8 cellular contexts compared by ENCODE assay signal in genomic region chr7:131106681-131107342, GRCh38.
A peak's percentile ranks its signal among the peaks of the same experiment; 100 is the strongest.
DNase-seq lines count a peak whose midpoint lies in the region; ATAC-seq and TF ChIP-seq lines count a peak whose summit lies in the region.

No MANE protein-coding gene starts in this region.

- H3K27me3 ChIP-seq in neuronal stem cell (ENCODE audit: control insufficient read depth in 3 of 3, insufficient read depth in 3 of 3, low read depth in 1 of 3, low read length in 3 of 3) (peaks cover 0 to 32% (median 24%) of the 10 kb centered on the region in 3 experiments), aorta (ENCODE audit: control insufficient read depth in 1 of 2, insufficient read depth in 2 of 2, low read length in 1 of 2) (no peaks in the 10 kb centered on the region)

- intact Hi-C loops in OCI-LY7 (cut with micrococcal nuclease; ENCODE audit: unreplicated experiment) (loop anchor here (2.0 to 5.0 kb wide), 4 partner anchors 38 to 318 kb away; no protein-coding TSS in a partner anchor), aorta (cut with DNase I) (loop anchor here in 1 of 2 donors (1.0 to 10.0 kb wide), 4 partner anchors 35 to 318 kb away; partner anchors contain the start of gene MKLN1)

- no CpG with 5 or more reads among the region's 32 CpGs for WGBS in neuronal stem cell (ENCODE audit: extremely low coverage in 2 of 2, insufficient read length in 2 of 2, insufficient replicate concordance in 1 of 2), 2 donors
- 0% methylated on average over 30 to 32 of the region's 32 CpGs for WGBS in aorta, 2 donors

- peak overlapping the region; percentile 72 for H2BK5ac ChIP-seq in neuronal stem cell (ENCODE audit: low read length)

- no peak overlapping the region for H2BK120ac ChIP-seq in neuronal stem cell (ENCODE audit: low read depth, low read length)

- H3K23ac ChIP-seq in neuronal stem cell (ENCODE audit: low read depth, low read length, poor library complexity): no peak overlapping the region

- no peak overlapping the region for H2AK5ac ChIP-seq in neuronal stem cell (ENCODE audit: low read depth, low read length)

- H3K9me2 ChIP-seq in OCI-LY7 (ENCODE audit: insufficient read depth, low read length): no peaks in the 10 kb centered on the region

- BruUV-seq in OCI-LY7 (replicated peaks; lab: Mats Ljungman, UMichigan): no TSS peak

- H3K4me2 ChIP-seq in OCI-LY7 (ENCODE audit: low read length) (peak overlapping the region; percentile 99), neuronal stem cell (ENCODE audit: insufficient read depth, low read length, poor library complexity, severe bottlenecking) (peak overlapping the region; percentile 97)

- H3K9me3 ChIP-seq in OCI-LY7 (ENCODE audit: low read length): no peaks in the 10 kb centered on the region
- H3K9me3 ChIP-seq in neuronal stem cell (replicated peaks in 1 of 2; ENCODE audit: control insufficient read depth in 2 of 2, insufficient read depth in 1 of 2, low read depth in 1 of 2, low read length in 2 of 2): no peaks in the 10 kb centered on the region
- no peaks in the 10 kb centered on the region for H3K9me3 ChIP-seq in aorta (ENCODE audit: control insufficient read depth, low read length)

- CTCF ChIA-PET in OCI-LY7 (lab: Charles Lee; ENCODE audit: unreplicated experiment): interaction anchor here (1.0 kb wide), 1 partner anchor 17 kb away, joined by 3 read pairs; no protein-coding TSS in a partner anchor

- peaks cover 90% of the 10 kb centered on the region for H3K79me2 ChIP-seq in OCI-LY7 (ENCODE audit: insufficient read depth, low read depth, low read length)

- DNase-seq in NCI-H2029 (lab: John Stamatoyannopoulos, UW) (peak; percentile 35), NCI-H2029 treated with DMSO at 0.1 percent for 48 hours (lab: John Stamatoyannopoulos, UW) (no peak), OCI-LY7 (ENCODE audit: low spot score) (peak; percentile 42), fibroblast of pulmonary artery (ENCODE audit: low read depth) (peak; percentile 83), neuronal stem cell (ENCODE audit: low spot score) (peak; percentile 24), aorta (peak; percentile 66 to 82), NOMO-1 treated with DMSO at 0.1 percent for 48 hours (lab: John Stamatoyannopoulos, UW; ENCODE audit: unreplicated experiment) (no peak)
- peak; percentile 30 for DNase-seq in activated effector memory CD4-positive, alpha-beta T cell treated with Interleukin-2 at 50 U/mL for 16 hours

- H3K27ac ChIP-seq in OCI-LY7 (ENCODE audit: low read depth, low read length, poor library complexity, severe bottlenecking) (peak overlapping the region; percentile 85), neuronal stem cell (replicated peaks; ENCODE audit: low read length) (no peak overlapping the region), aorta (ENCODE audit: low read depth in 1 of 2, low read length in 2 of 2) (peak overlapping the region; percentile 91 to 99)

- no peak overlapping the region for H4K8ac ChIP-seq in neuronal stem cell (ENCODE audit: low read depth, low read length)

- H3K4me1 ChIP-seq in OCI-LY7 (ENCODE audit: insufficient read depth, low read length, poor library complexity, severe bottlenecking) (peaks cover 29% of the 10 kb centered on the region), neuronal stem cell (ENCODE audit: control insufficient read depth in 2 of 2, insufficient read depth in 1 of 2, low read depth in 1 of 2, low read length in 2 of 2) (peaks cover 13 to 35% of the 10 kb centered on the region in 2 donors), aorta (ENCODE audit: control insufficient read depth in 1 of 2, insufficient read depth in 2 of 2, low read length in 2 of 2) (peaks cover 0 to 4% of the 10 kb centered on the region in 2 donors)

- H4K20me1 ChIP-seq in OCI-LY7 (ENCODE audit: insufficient read depth, low read length): peaks cover 24% of the 10 kb centered on the region

- H3K18ac ChIP-seq in neuronal stem cell (ENCODE audit: low read length): no peak overlapping the region

- no peak overlapping the region for H3K9ac ChIP-seq in neuronal stem cell (ENCODE audit: low read depth, low read length, poor library complexity)

- H2AFZ ChIP-seq in OCI-LY7 (ENCODE audit: low read length): no peak overlapping the region
- peak overlapping the region; percentile 94 for H2AFZ ChIP-seq in neuronal stem cell (ENCODE audit: low read length)

- peak; percentile 16 for ATAC-seq in aorta (ENCODE audit: low FRiP score)

- H3K14ac ChIP-seq in neuronal stem cell (ENCODE audit: low read length): no peak overlapping the region

- H2BK12ac ChIP-seq in neuronal stem cell (ENCODE audit: low read length): no peak overlapping the region

- H3K4me3 ChIP-seq in OCI-LY7 (ENCODE audit: low read depth, low read length, poor library complexity, severe bottlenecking): peak overlapping the region; percentile 85
- H3K4me3 ChIP-seq in fibroblast of pulmonary artery (replicated peaks; ENCODE audit: low read depth, low read length): peak overlapping the region; percentile 92
- peak overlapping the region; percentile 64 to 85 for H3K4me3 ChIP-seq in neuronal stem cell (ENCODE audit: low read length in 2 of 2)
- H3K4me3 ChIP-seq in aorta (ENCODE audit: low read length in 2 of 2): peak overlapping the region; percentile 87 to 95

- TF ChIP-seq CTCF in OCI-LY7 (conservative IDR thresholded peaks at IDR 0.05; ENCODE audit: low read length): no peak
- no peak for TF ChIP-seq CTCF in fibroblast of pulmonary artery (IDR thresholded peaks at IDR 0.05; ENCODE audit: low read length, missing control alignments)

- H3K4ac ChIP-seq in neuronal stem cell (ENCODE audit: low read length): no peak overlapping the region

- H3K36me3 ChIP-seq in OCI-LY7 (ENCODE audit: insufficient read depth, low read length) (peaks cover 40% of the 10 kb centered on the region), neuronal stem cell (replicated peaks in 1 of 2; ENCODE audit: control insufficient read depth in 2 of 2, insufficient read depth in 2 of 2, low read length in 2 of 2) (no peaks in the 10 kb centered on the region), aorta (ENCODE audit: control insufficient read depth in 1 of 2, insufficient read depth in 2 of 2, low read length in 1 of 2) (no peaks in the 10 kb centered on the region)

- POLR2A ChIA-PET in OCI-LY7 (lab: Charles Lee): interaction anchor here (0.6 to 11.0 kb wide), 9 partner anchors 8 to 310 kb away, joined by 3 to 186 read pairs (median 3); no protein-coding TSS in a partner anchor

- H2BK15ac ChIP-seq in neuronal stem cell (ENCODE audit: low read length): no peak overlapping the region

- H3K79me1 ChIP-seq in neuronal stem cell (ENCODE audit: low read depth, low read length): no peaks in the 10 kb centered on the region

- no peak overlapping the region for H4K91ac ChIP-seq in neuronal stem cell (ENCODE audit: low read depth, low read length, poor library complexity)

Comparison
In these comparisons a context has a peak if more than half of its experiments do, and no peak if none do; other contexts are left out.
1. DNase-seq: peak in NCI-H2029 (single experiment), OCI-LY7 (single experiment), activated effector memory CD4-positive, alpha-beta T cell treated with Interleukin-2 at 50 U/mL for 16 hours (single experiment), fibroblast of pulmonary artery (single experiment), neuronal stem cell (single experiment) and aorta (2 of 2); none in NCI-H2029 treated with DMSO at 0.1 percent for 48 hours (single experiment) and NOMO-1 treated with DMSO at 0.1 percent for 48 hours (single experiment).
2. Peak in every context shown above with its lines, with median percentiles within 50 percentile points of each other: H3K4me3 ChIP-seq.